Comparison of ENCODE assay signal across 25 cellular contexts in genomic region chr7:117445206-117445605, GRCh38. TPM values are rescaled to one million over a fixed set of nuclear protein-coding genes. Genes with fewer than 3 reads are reported as not detected.
A peak's percentile ranks its signal among the peaks of the same experiment; 100 is the strongest.
DNase-seq lines count a peak whose midpoint lies in the region; ATAC-seq and TF ChIP-seq lines count a peak whose summit lies in the region.
"Had no signal": no experiment of that assay in that cellular context is flagged by ENCODE, and none has a peak within 500 bp of the region (broad histone marks: within the 10 kb centered on the region; RNA-seq: fewer than 3 reads in every experiment).

No MANE protein-coding gene starts in this region.

- H3K36me3 ChIP-seq in mammary epithelial cell (ENCODE audit: insufficient read depth, low read length) (no peaks in the 10 kb centered on the region), sigmoid colon (no peaks in the 10 kb centered on the region)
- H3K36me3 ChIP-seq: gastroesophageal sphincter had no signal

- H3K4me3 Mint-ChIP-seq in MCF 10A (ENCODE audit: unreplicated experiment) = no peak overlapping the region
- H3K4me3 Mint-ChIP-seq: activated CD4-positive, alpha-beta memory T cell treated with anti-CD3 and anti-CD28 coated beads, Interleukin-2, amount 10 ng/mL, durations not matched to agents 7 days and 5 days; CD8-positive, alpha-beta T cell; nephron had no signal

- no peaks in the 10 kb centered on the region for H4K20me1 ChIP-seq in mammary epithelial cell (ENCODE audit: insufficient read depth, low read length)

- intact Hi-C loops in mammary epithelial cell (cut with micrococcal nuclease) (no loop called here), MCF 10A (cut with micrococcal nuclease) (no loop called here), sigmoid colon (cut with DNase I) (no loop called here)

- H3K36me3 Mint-ChIP-seq in MCF 10A (ENCODE audit: insufficient read depth, unreplicated experiment) = peaks cover 6% of the 10 kb centered on the region
- H3K36me3 Mint-ChIP-seq: CD8-positive, alpha-beta T cell had no signal

- no peak for TF ChIP-seq EP300 in sigmoid colon (IDR thresholded peaks at IDR 0.05)

- TF ChIP-seq CTCF in mammary epithelial cell (conservative IDR thresholded peaks at IDR 0.05 in 1 of 2, IDR thresholded peaks at IDR 0.05 in 1 of 2; ENCODE audit: extremely low read depth in 1 of 2, insufficient read depth in 1 of 2, low read depth in 1 of 2, low read length in 2 of 2) = no peak
- TF ChIP-seq CTCF in MCF 10A (IDR thresholded peaks at IDR 0.05; ENCODE audit: unreplicated experiment) = no peak
- no peak for TF ChIP-seq CTCF in sigmoid colon (IDR thresholded peaks at IDR 0.05)

- H3K9ac ChIP-seq in mammary epithelial cell (ENCODE audit: insufficient read depth, low read length) = no peak overlapping the region

- 64% methylated on average over 1 of the region's 1 CpG for WGBS in mammary epithelial cell (ENCODE audit: low coverage, missing lambda C conversion rate)
- WGBS in sigmoid colon, 2 donors = 90 to 98% methylated on average over 1 of the region's 1 CpG

- TF ChIP-seq POLR2A in GM18505 (IDR thresholded peaks at IDR 0.05; ENCODE audit: borderline replicate concordance, extremely low read depth, insufficient read depth, insufficient read length) (no peak), sigmoid colon (IDR thresholded peaks at IDR 0.05) (no peak)

- H3K27me3 ChIP-seq in mammary epithelial cell (ENCODE audit: insufficient read depth, low read length) = no peaks in the 10 kb centered on the region
- H3K27me3 ChIP-seq in sigmoid colon = no peaks in the 10 kb centered on the region
- H3K27me3 ChIP-seq: gastroesophageal sphincter had no signal

- peak overlapping the region; percentile 57 for H3K27ac ChIP-seq in mammary epithelial cell (ENCODE audit: insufficient read depth, low read depth, low read length)
- H3K27ac ChIP-seq in epithelial cell of prostate = peak overlapping the region; percentile 19
- H3K27ac ChIP-seq in sigmoid colon = no peak overlapping the region
- H3K27ac ChIP-seq: 22Rv1, dorsolateral prefrontal cortex, gastroesophageal sphincter had no signal

- H3K4me1 ChIP-seq in mammary epithelial cell (ENCODE audit: insufficient read depth, low read length) = peaks cover 25% of the 10 kb centered on the region
- H3K4me1 ChIP-seq in sigmoid colon = no peaks in the 10 kb centered on the region
- H3K4me1 ChIP-seq: gastroesophageal sphincter had no signal

- POLR2A ChIA-PET in MCF 10A (lab: Yijun Ruan, JAX) = no interaction called here

- CTCF ChIA-PET in mammary epithelial cell (lab: Charles Lee; ENCODE audit: low non-redundant PET) = no interaction called here
- CTCF ChIA-PET in MCF 10A (lab: Yijun Ruan, JAX) = no interaction called here

- H3K4me3 ChIP-seq in mammary epithelial cell (replicated peaks in 1 of 3; ENCODE audit: insufficient read depth in 1 of 3, low read depth in 2 of 3, low read length in 3 of 3) (no peak overlapping the region), sigmoid colon (no peak overlapping the region)
- H3K4me3 ChIP-seq: dorsolateral prefrontal cortex, gastroesophageal sphincter had no signal

- H3K27ac Mint-ChIP-seq in MCF 10A (ENCODE audit: low read depth, unreplicated experiment) = no peak overlapping the region
- H3K27ac Mint-ChIP-seq: activated CD4-positive, alpha-beta memory T cell treated with anti-CD3 and anti-CD28 coated beads, Interleukin-2, amount 10 ng/mL, durations not matched to agents 7 days and 5 days; CD8-positive, alpha-beta T cell; nephron had no signal

- DNase-seq in mammary epithelial cell (peak; percentile 94), MCF 10A (ENCODE audit: unreplicated experiment) (no peak), epithelial cell of prostate (ENCODE audit: low read depth, low spot score) (peak; percentile 73), kidney glomerular epithelial cell (lab: John Stamatoyannopoulos, UW) (peak; percentile 26), sigmoid colon (no peak), GM19240 (ENCODE audit: insufficient read length, low spot score) (no peak)
- DNase-seq: activated CD4-positive, alpha-beta memory T cell treated with anti-CD3 and anti-CD28 coated beads, Interleukin-2, amount 10 ng/mL, durations not matched to agents 7 days and 5 days; activated effector memory CD4-positive, alpha-beta T cell treated with Interleukin-2 at 50 U/mL for 16 hours; AML-193; CD8-positive, alpha-beta T cell; dorsolateral prefrontal cortex; GF-D8; left colon; NCI-H1048; NCI-H187; SW 1271 had no signal

- in situ Hi-C loops in mammary epithelial cell (cut with MboI; ENCODE audit: low sequenced_read_pairs in 2 of 2) = no loop called here

- BruUV-seq in mammary epithelial cell (replicated peaks; lab: Mats Ljungman, UMichigan) (no TSS peak), MCF 10A (replicated peaks; lab: Mats Ljungman, UMichigan) (no TSS peak)

- dilution Hi-C loops in mammary epithelial cell (cut with HindIII; ENCODE audit: low sequenced_read_pairs) = no loop called here

- H3K27me3 Mint-ChIP-seq in MCF 10A (ENCODE audit: insufficient read depth, unreplicated experiment) = peaks cover 60% of the 10 kb centered on the region
- H3K27me3 Mint-ChIP-seq: activated CD4-positive, alpha-beta memory T cell treated with anti-CD3 and anti-CD28 coated beads, Interleukin-2, amount 10 ng/mL, durations not matched to agents 7 days and 5 days had no signal

- H3K9me3 ChIP-seq in mammary epithelial cell (replicated peaks; ENCODE audit: insufficient read depth, low read length) = no peaks in the 10 kb centered on the region
- no peaks in the 10 kb centered on the region for H3K9me3 ChIP-seq in sigmoid colon

- ATAC-seq in GM18505 (IDR thresholded peaks at IDR 0.05; ENCODE audit: unreplicated experiment) = no peak
- ATAC-seq in HG03025 (IDR thresholded peaks at IDR 0.05; ENCODE audit: low FRiP score, unreplicated experiment) = no peak
- ATAC-seq: activated CD4-positive, CD25-positive, alpha-beta regulatory T cell treated with anti-CD3 and anti-CD28 coated beads, Interleukin-2, amount 50 U/mL, for 24 hours; CD8-positive, alpha-beta T cell; gastroesophageal sphincter; left colon; Right ventricle myocardium inferior had no signal

- H3K79me2 ChIP-seq in mammary epithelial cell (ENCODE audit: insufficient read depth, low read length) = no peaks in the 10 kb centered on the region

- H2AFZ ChIP-seq in mammary epithelial cell (ENCODE audit: low read depth, low read length) = peak overlapping the region; percentile 14

- H3K9me3 Mint-ChIP-seq in MCF 10A (ENCODE audit: unreplicated experiment) = no peaks in the 10 kb centered on the region

- peak overlapping the region; percentile 2 for H3K4me2 ChIP-seq in mammary epithelial cell (ENCODE audit: insufficient read depth, low read depth, low read length)

- H3K4me1 Mint-ChIP-seq in MCF 10A (ENCODE audit: insufficient read depth, unreplicated experiment) = no peaks in the 10 kb centered on the region
- H3K4me1 Mint-ChIP-seq: activated CD4-positive, alpha-beta memory T cell treated with anti-CD3 and anti-CD28 coated beads, Interleukin-2, amount 10 ng/mL, durations not matched to agents 7 days and 5 days; nephron had no signal

RNA-seq across cellular contexts. Expression of gene ASZ1, which starts 17.9 kb away (rescaled TPM):
- not detected for total RNA-seq in mammary epithelial cell
- not detected for polyA plus RNA-seq in mammary epithelial cell
- not detected for polyA minus RNA-seq in mammary epithelial cell
- not detected in 2 replicates for total RNA-seq in MCF 10A (2022)
- not detected for total RNA-seq in sigmoid colon
- polyA plus RNA-seq in sigmoid colon = not detected
- total RNA-seq: activated CD4-positive, alpha-beta memory T cell treated with anti-CD3 and anti-CD28 coated beads, Interleukin-2, amount 10 ng/mL, durations not matched to agents 7 days and 5 days; cardiac septum; CD8-positive, alpha-beta T cell; dorsolateral prefrontal cortex; gastroesophageal sphincter; HT-29; left colon; Right ventricle myocardium inferior had no signal

RNA-seq across cellular contexts. Expression of gene CFTR, which starts 34.6 kb away (rescaled TPM):
- total RNA-seq in mammary epithelial cell = under 1 TPM in 1 of 2 donors, not detected in 1; 0.50 TPM
- not detected for polyA plus RNA-seq in mammary epithelial cell
- polyA minus RNA-seq in mammary epithelial cell = not detected
- not detected in 2 replicates for total RNA-seq in MCF 10A (2022)
- total RNA-seq in sigmoid colon = 1 to 10 TPM in 1 of 4 donors, under 1 TPM in 2, not detected in 1; under 0.01 to 1.1 (median 0.33) TPM
- 10 to 100 TPM in 2 of 3 donors, 1 to 10 TPM in 1; 5.8 to 39.9 (median 13.2) TPM for polyA plus RNA-seq in sigmoid colon
- total RNA-seq: activated CD4-positive, alpha-beta memory T cell treated with anti-CD3 and anti-CD28 coated beads, Interleukin-2, amount 10 ng/mL, durations not matched to agents 7 days and 5 days; CD8-positive, alpha-beta T cell had no signal

Comparison
In these comparisons a context has a peak if more than half of its experiments do, and no peak if none do; other contexts are left out.
1. DNase-seq: peak in mammary epithelial cell (single experiment), epithelial cell of prostate (single experiment) and kidney glomerular epithelial cell (single experiment); none in MCF 10A (single experiment), sigmoid colon (single experiment) and GM19240 (single experiment).
2. H3K27ac ChIP-seq: peak in mammary epithelial cell (single experiment) and epithelial cell of prostate (single experiment); none in sigmoid colon (0 of 4).